1 cellular context compared by ENCODE assay signal in the genomic region with DNA sequence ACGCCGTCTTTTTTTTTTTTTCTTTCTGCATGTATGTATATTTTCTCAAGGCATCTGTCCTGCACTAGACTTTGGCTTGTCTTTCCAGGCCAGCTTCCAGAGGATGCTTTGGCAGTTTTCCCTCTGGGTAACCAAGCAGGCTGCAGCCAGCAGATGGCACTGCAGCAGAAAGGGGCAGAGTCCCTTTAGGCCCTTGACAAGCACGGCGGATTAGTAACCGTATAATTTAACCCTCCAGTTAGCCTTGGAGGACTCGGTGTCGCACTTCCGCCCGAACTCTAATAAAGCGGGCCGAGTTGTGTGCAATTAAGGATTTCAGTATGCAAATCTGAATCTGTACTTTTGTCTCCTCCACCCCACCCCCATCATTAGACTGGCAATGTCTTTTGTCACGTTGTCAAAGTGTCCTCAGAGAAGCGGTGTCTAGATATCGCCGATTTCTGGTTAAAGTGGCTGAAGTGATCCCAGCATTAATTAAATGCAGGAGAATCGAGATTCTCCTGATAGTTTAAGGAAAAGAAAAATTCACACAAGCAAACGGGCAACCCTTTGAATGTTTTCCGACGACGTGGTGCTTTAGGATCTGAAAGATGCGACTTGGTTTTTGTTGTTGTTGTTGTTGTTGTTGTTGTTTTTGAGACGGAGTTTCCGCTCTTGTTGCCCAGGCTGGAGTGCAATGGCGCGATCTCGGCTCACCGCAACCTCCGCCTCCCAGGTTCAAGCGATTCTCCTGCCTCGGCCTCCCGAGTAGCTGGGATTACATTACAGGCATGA.
TF ChIP-seq lines count a peak whose summit lies in the region.

No MANE protein-coding gene starts in this region.

TF ChIP-seq in neural cell, 6 proteins besides CTCF, POLR2A, EP300 and RAD21:
- TF ChIP-seq, protein P1, sequence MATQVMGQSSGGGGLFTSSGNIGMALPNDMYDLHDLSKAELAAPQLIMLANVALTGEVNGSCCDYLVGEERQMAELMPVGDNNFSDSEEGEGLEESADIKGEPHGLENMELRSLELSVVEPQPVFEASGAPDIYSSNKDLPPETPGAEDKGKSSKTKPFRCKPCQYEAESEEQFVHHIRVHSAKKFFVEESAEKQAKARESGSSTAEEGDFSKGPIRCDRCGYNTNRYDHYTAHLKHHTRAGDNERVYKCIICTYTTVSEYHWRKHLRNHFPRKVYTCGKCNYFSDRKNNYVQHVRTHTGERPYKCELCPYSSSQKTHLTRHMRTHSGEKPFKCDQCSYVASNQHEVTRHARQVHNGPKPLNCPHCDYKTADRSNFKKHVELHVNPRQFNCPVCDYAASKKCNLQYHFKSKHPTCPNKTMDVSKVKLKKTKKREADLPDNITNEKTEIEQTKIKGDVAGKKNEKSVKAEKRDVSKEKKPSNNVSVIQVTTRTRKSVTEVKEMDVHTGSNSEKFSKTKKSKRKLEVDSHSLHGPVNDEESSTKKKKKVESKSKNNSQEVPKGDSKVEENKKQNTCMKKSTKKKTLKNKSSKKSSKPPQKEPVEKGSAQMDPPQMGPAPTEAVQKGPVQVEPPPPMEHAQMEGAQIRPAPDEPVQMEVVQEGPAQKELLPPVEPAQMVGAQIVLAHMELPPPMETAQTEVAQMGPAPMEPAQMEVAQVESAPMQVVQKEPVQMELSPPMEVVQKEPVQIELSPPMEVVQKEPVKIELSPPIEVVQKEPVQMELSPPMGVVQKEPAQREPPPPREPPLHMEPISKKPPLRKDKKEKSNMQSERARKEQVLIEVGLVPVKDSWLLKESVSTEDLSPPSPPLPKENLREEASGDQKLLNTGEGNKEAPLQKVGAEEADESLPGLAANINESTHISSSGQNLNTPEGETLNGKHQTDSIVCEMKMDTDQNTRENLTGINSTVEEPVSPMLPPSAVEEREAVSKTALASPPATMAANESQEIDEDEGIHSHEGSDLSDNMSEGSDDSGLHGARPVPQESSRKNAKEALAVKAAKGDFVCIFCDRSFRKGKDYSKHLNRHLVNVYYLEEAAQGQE (IDR thresholded peaks at IDR 0.05; ENCODE audit: borderline replicate concordance) = no peak
- TF ChIP-seq SMC3 (conservative IDR thresholded peaks at IDR 0.05; ENCODE audit: poor library complexity) = no peak
- TF ChIP-seq POLR2AphosphoS5 (IDR thresholded peaks at IDR 0.05) = no peak
- no peak for TF ChIP-seq TAF1 (IDR thresholded peaks at IDR 0.05; ENCODE audit: low read depth)
